8 cellular contexts compared by ENCODE assay signal in the genomic region with DNA sequence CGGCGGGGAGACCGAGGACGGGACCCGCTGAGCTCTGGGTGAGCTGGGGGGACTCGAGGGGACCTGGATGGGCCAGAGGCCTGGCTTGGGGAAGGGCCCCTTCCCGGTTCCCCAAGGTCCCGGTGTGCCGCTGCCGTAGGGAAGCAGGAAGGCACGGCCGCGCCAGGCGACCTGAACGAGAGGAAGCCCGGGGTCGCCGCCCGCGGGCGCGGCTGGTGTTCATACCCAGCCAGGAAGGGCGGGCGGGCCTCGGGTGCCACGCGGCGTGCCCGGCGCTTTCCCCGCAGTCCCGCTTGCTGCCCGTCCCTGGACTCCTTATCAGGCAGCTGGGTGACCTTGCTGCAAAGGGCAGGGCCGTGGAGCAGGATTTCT. TPM values are rescaled to one million over a fixed set of nuclear protein-coding genes. Genes with fewer than 3 reads are reported as not detected.
A peak's percentile ranks its signal among the peaks of the same experiment; 100 is the strongest.
DNase-seq lines count a peak whose midpoint lies in the region; ATAC-seq and TF ChIP-seq lines count a peak whose summit lies in the region.

No MANE protein-coding gene starts in this region.

- H3K4me1 ChIP-seq in fibroblast of lung (ENCODE audit: control insufficient read depth, extremely low read depth, insufficient read depth, low read length): no peaks in the 10 kb centered on the region
- H3K4me1 ChIP-seq in sigmoid colon: peaks cover 0 to 16% (median 12%) of the 10 kb centered on the region in 4 donors

- no peak for TF ChIP-seq POLR2A in sigmoid colon (IDR thresholded peaks at IDR 0.05)

- no peaks in the 10 kb centered on the region for H3K36me3 ChIP-seq in fibroblast of lung (ENCODE audit: control insufficient read depth, insufficient read depth, low read length)
- H3K36me3 ChIP-seq in sigmoid colon: no peaks in the 10 kb centered on the region

- peak overlapping the region; percentile 44 for H3K4me2 ChIP-seq in fibroblast of lung (ENCODE audit: extremely low read depth, insufficient read depth, low read length)

- H3K36me3 Mint-ChIP-seq in activated CD4-positive, alpha-beta memory T cell treated with anti-CD3 and anti-CD28 coated beads for 36 hours: no peaks in the 10 kb centered on the region
- H3K36me3 Mint-ChIP-seq in chondrocyte (ENCODE audit: low read depth): peaks cover 2% of the 10 kb centered on the region

- H3K27ac Mint-ChIP-seq in activated CD4-positive, alpha-beta memory T cell treated with anti-CD3 and anti-CD28 coated beads for 36 hours: no peak overlapping the region
- H3K27ac Mint-ChIP-seq in chondrocyte (ENCODE audit: unreplicated experiment): no peak overlapping the region

- DNase-seq in activated gamma-delta T cell treated with Interleukin-2 at 50 U/mL for 16 hours: peak; percentile 29
- DNase-seq in activated gamma-delta T cell (lab: John Stamatoyannopoulos, UW): no peak
- peak; percentile 38 for DNase-seq in activated CD4-positive, alpha-beta memory T cell treated with anti-CD3 and anti-CD28 coated beads for 36 hours
- no peak for DNase-seq in fibroblast of lung (ENCODE audit: low read depth in 2 of 2)
- DNase-seq in sigmoid colon: no peak
- DNase-seq in chondrocyte (ENCODE audit: low spot score): no peak

- H3K27ac ChIP-seq in fibroblast of lung (ENCODE audit: insufficient read depth, low read length) (no peak overlapping the region), sigmoid colon (peak overlapping the region in 2 of 4 donors; percentile 5 to 21)

- H3K27me3 ChIP-seq in fibroblast of lung (ENCODE audit: control insufficient read depth, insufficient read depth, low read length) (no peaks in the 10 kb centered on the region), sigmoid colon (peaks cover 0 to 11% (median 0%) of the 10 kb centered on the region in 3 donors)

- H3K9ac ChIP-seq in fibroblast of lung (ENCODE audit: insufficient read depth, low read length): no peak overlapping the region

- H4K20me1 ChIP-seq in fibroblast of lung (ENCODE audit: control insufficient read depth, extremely low read depth, insufficient read depth, low read length): no peaks in the 10 kb centered on the region

- POLR2A ChIA-PET in activated CD4-positive, alpha-beta memory T cell treated with anti-CD3 and anti-CD28 coated beads for 36 hours (lab: Charles Lee): interaction anchor here (0.8 to 1.7 kb wide), 3 partner anchors 37 to 202 kb away, joined by 4 to 6 read pairs (median 5); partner anchors contain the start of gene ZNF783

- intact Hi-C loops in activated CD4-positive, alpha-beta memory T cell treated with anti-CD3 and anti-CD28 coated beads for 36 hours (cut with micrococcal nuclease): loop anchor here (1.0 to 5.0 kb wide), 6 partner anchors 37 to 436 kb away; partner anchors contain the start of genes ZNF398, ZNF746 and ZNF783
- intact Hi-C loops in sigmoid colon (cut with DNase I): loop anchor here (2.0 to 5.0 kb wide), 3 partner anchors 38 to 160 kb away; partner anchors contain the start of genes ZNF746, ZNF777 and ZNF783

- CTCF ChIA-PET in activated CD4-positive, alpha-beta memory T cell treated with anti-CD3 and anti-CD28 coated beads for 36 hours (lab: Charles Lee): interaction anchor here (0.7 to 2.7 kb wide), 21 partner anchors 9 to 319 kb away, joined by 3 to 21 read pairs (median 6); partner anchors contain the start of genes ZNF398, ZNF777 and ZNF783

- no peak for TF ChIP-seq EP300 in sigmoid colon (IDR thresholded peaks at IDR 0.05)

- H3K4me1 Mint-ChIP-seq in activated CD4-positive, alpha-beta memory T cell treated with anti-CD3 and anti-CD28 coated beads for 36 hours (ENCODE audit: low read depth): peaks cover 9% of the 10 kb centered on the region
- no peaks in the 10 kb centered on the region for H3K4me1 Mint-ChIP-seq in chondrocyte (ENCODE audit: low read depth)

- 1 to 6% methylated on average over 34 of the region's 34 CpGs for WGBS in sigmoid colon, 2 donors

- peak overlapping the region; percentile 77 for H2AFZ ChIP-seq in fibroblast of lung (ENCODE audit: low read length)

- H3K9me3 Mint-ChIP-seq in activated CD4-positive, alpha-beta memory T cell treated with anti-CD3 and anti-CD28 coated beads for 36 hours: no peaks in the 10 kb centered on the region
- no peaks in the 10 kb centered on the region for H3K9me3 Mint-ChIP-seq in chondrocyte (ENCODE audit: low read depth)

- TF ChIP-seq CTCF in fibroblast of lung (conservative IDR thresholded peaks at IDR 0.05 in 1 of 2, IDR thresholded peaks at IDR 0.05 in 1 of 2; ENCODE audit: low read depth in 1 of 2, low read length in 2 of 2) (no peak), sigmoid colon (IDR thresholded peaks at IDR 0.05) (no peak), chondrocyte (IDR thresholded peaks at IDR 0.05) (no peak)

- ATAC-seq in GM21576 (IDR thresholded peaks at IDR 0.05; ENCODE audit: unreplicated experiment) (no peak), HG02938 (IDR thresholded peaks at IDR 0.05; ENCODE audit: unreplicated experiment) (no peak)

- H3K4me3 ChIP-seq in fibroblast of lung (replicated peaks in 1 of 4; ENCODE audit: control extremely low read depth in 1 of 4, insufficient read depth in 1 of 4, low read depth in 3 of 4, low read length in 4 of 4): peak overlapping the region in 1 of 4 experiments; percentile 38
- peak overlapping the region; percentile 8 to 52 (median 46) for H3K4me3 ChIP-seq in sigmoid colon

- no peaks in the 10 kb centered on the region for H3K9me3 ChIP-seq in fibroblast of lung (ENCODE audit: control insufficient read depth, insufficient read depth, low read depth, low read length)
- H3K9me3 ChIP-seq in sigmoid colon: no peaks in the 10 kb centered on the region

- no peaks in the 10 kb centered on the region for H3K79me2 ChIP-seq in fibroblast of lung (ENCODE audit: control insufficient read depth, insufficient read depth, low read length)

- H3K27me3 Mint-ChIP-seq in activated CD4-positive, alpha-beta memory T cell treated with anti-CD3 and anti-CD28 coated beads for 36 hours: no peaks in the 10 kb centered on the region
- H3K27me3 Mint-ChIP-seq in chondrocyte (ENCODE audit: low read depth): no peaks in the 10 kb centered on the region

- peak overlapping the region; percentile 29 for H3K4me3 Mint-ChIP-seq in activated CD4-positive, alpha-beta memory T cell treated with anti-CD3 and anti-CD28 coated beads for 36 hours
- H3K4me3 Mint-ChIP-seq in chondrocyte (ENCODE audit: unreplicated experiment): no peak overlapping the region

RNA-seq across cellular contexts. Expression of gene ZNF777, which starts 38.0 kb away (rescaled TPM):
- 10 to 100 TPM; 10.1 to 11.4 TPM for total RNA-seq in activated CD4-positive, alpha-beta memory T cell treated with anti-CD3 and anti-CD28 coated beads for 36 hours
- total RNA-seq in fibroblast of lung: 3.6 and 4.1 TPM in 2 replicates
- 4.9 and 7.4 TPM in 2 replicates for polyA plus RNA-seq in fibroblast of lung
- polyA plus RNA-seq in fibroblast of lung (2012): 7.6 and 10.6 TPM in 2 replicates
- polyA minus RNA-seq in fibroblast of lung (ENCODE audit: low replicate concordance): 3.4 and 4.5 TPM in 2 replicates
- total RNA-seq in sigmoid colon: 1 to 10 TPM; 5.7 to 7.7 (median 6.6) TPM
- polyA plus RNA-seq in sigmoid colon: 1 to 10 TPM; 4.2 to 8.8 (median 7.2) TPM
- total RNA-seq in chondrocyte: 11.7 to 15.2 TPM (median 15.1 TPM) in 3 replicates

Comparison
In these comparisons a context has a peak if more than half of its experiments do, and no peak if none do; other contexts are left out.
1. DNase-seq: peak in activated gamma-delta T cell treated with Interleukin-2 at 50 U/mL for 16 hours (single experiment) and activated CD4-positive, alpha-beta memory T cell treated with anti-CD3 and anti-CD28 coated beads for 36 hours (single experiment); none in activated gamma-delta T cell (single experiment), fibroblast of lung (0 of 2), sigmoid colon (single experiment) and chondrocyte (single experiment).